Comparison of ENCODE assay signal across 8 cellular contexts in the genomic region with DNA sequence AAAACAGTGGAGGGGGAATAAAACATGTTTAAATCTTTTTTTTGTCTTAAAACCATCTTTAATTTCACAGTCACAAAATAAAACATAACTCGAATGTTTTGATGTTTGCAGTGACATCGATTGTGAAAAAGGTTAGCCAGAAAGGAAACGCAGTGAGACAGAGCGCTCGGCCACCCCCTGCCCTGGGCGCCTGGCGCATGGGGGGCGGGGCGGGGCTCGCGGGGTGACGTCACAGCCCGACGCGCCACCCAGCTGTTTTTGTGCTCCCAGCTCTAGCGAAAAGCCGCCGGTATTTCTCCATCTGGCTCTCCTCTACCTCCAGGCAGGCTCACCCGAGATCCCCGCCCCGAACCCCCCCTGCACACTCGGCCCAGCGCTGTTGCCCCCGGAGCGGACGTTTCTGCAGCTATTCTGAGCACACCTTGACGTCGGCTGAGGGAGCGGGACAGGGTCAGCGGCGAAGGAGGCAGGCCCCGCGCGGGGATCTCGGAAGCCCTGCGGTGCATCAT. TPM values are rescaled to one million over a fixed set of nuclear protein-coding genes. Genes with fewer than 3 reads are reported as not detected.
DNase-seq lines count a peak whose midpoint lies in the region; ATAC-seq and TF ChIP-seq lines count a peak whose summit lies in the region.

A gene (plus strand): TSS at position 255 of the 509 bp plus-strand sequence. CDS start 253 bp downstream, at position 508.

- H3K4me3 ChIP-seq in right cardiac atrium (ENCODE audit: low read length) (peak within 1 kb of the TSS; percentile 92), upper lobe of right lung (peak within 1 kb of the TSS; percentile 70)

- no peak for TF ChIP-seq CTCF in Calu3 (IDR thresholded peaks at IDR 0.05; ENCODE audit: unreplicated experiment)
- no peak for TF ChIP-seq CTCF in upper lobe of right lung (IDR thresholded peaks at IDR 0.05)

- no peaks in the 10 kb centered on the region for H3K27me3 Mint-ChIP-seq in Calu3 (ENCODE audit: unreplicated experiment)

- peak within 1 kb of the TSS; percentile 100 for H3K27ac ChIP-seq in right cardiac atrium (ENCODE audit: low read length)
- peak within 1 kb of the TSS; percentile 98 for H3K27ac ChIP-seq in upper lobe of right lung

- ATAC-seq in GM21576 (IDR thresholded peaks at IDR 0.05; ENCODE audit: unreplicated experiment) (peak; percentile 54), right cardiac atrium (peak; percentile 90 to 91), upper lobe of right lung (peak; percentile 81)

- H3K27ac Mint-ChIP-seq in Calu3 (ENCODE audit: unreplicated experiment): peak within 1 kb of the TSS; percentile 96

- CTCF ChIA-PET in Calu3 (lab: Charles Lee): no interaction called here

- H3K4me1 ChIP-seq in right cardiac atrium (ENCODE audit: control insufficient read depth, insufficient read depth, low read length) (peaks cover 3% of the 10 kb centered on the region), upper lobe of right lung (peaks cover 21% of the 10 kb centered on the region)

- intact Hi-C loops in Calu3 (cut with micrococcal nuclease; ENCODE audit: unreplicated experiment) (no loop called here), right cardiac atrium (cut with DNase I) (loop anchor here in 1 of 4 donors (10.0 kb wide), 1 partner anchor 58 kb away; no protein-coding TSS in a partner anchor), upper lobe of right lung (cut with DNase I) (no loop called here)

- H3K9me3 Mint-ChIP-seq in Calu3 (ENCODE audit: low read depth, unreplicated experiment): no peaks in the 10 kb centered on the region

- DNase-seq in Calu3 (peak; percentile 82), M059J (ENCODE audit: low read depth) (peak; percentile 79), T-helper 2 cell (peak; percentile 55 to 87 (median 77)), anterior cingulate cortex (lab: John Stamatoyannopoulos, UW) (peak in 57 of 58 donors; percentile 39 to 87 (median 77)), right cardiac atrium (peak; percentile 87 to 95 (median 95)), pulmonary artery endothelial cell (ENCODE audit: low read depth, low spot score) (no peak), upper lobe of right lung (peak; percentile 92)

- peaks cover 11% of the 10 kb centered on the region for H3K4me1 Mint-ChIP-seq in Calu3 (ENCODE audit: low read depth, unreplicated experiment)

- H3K36me3 Mint-ChIP-seq in Calu3 (ENCODE audit: insufficient read depth, unreplicated experiment): peaks cover 43% of the 10 kb centered on the region

- no TSS peak for BruUV-seq in Calu3 (replicated peaks; lab: Mats Ljungman, UMichigan)

- peaks cover 6% of the 10 kb centered on the region for H3K36me3 ChIP-seq in upper lobe of right lung

- H3K4me3 Mint-ChIP-seq in Calu3 (ENCODE audit: low read depth, unreplicated experiment): peak within 1 kb of the TSS; percentile 84

- H3K9me3 ChIP-seq in right cardiac atrium (ENCODE audit: control insufficient read depth, low read length) (no peaks in the 10 kb centered on the region), upper lobe of right lung (no peaks in the 10 kb centered on the region)

- H3K27me3 ChIP-seq in right cardiac atrium (ENCODE audit: control insufficient read depth, insufficient read depth) (no peaks in the 10 kb centered on the region), upper lobe of right lung (no peaks in the 10 kb centered on the region)

- WGBS in right cardiac atrium: under 1% methylated on average over 36 of the region's 36 CpGs

RNA-seq across cellular contexts. Expression of the gene that starts here (rescaled TPM):
- total RNA-seq in Calu3 (2022) (54.8 and 61.0 TPM in 2 replicates), right cardiac atrium (100 to 1,000 TPM; 212 to 302 (median 279) TPM), pulmonary artery endothelial cell (48.4 and 73.1 TPM in 2 replicates), upper lobe of right lung (114 TPM)
- 69.5 and 78.6 TPM in 2 replicates for total RNA-seq in M059J (2014; rRNA removed; shearing (Covaris generic))
- 208 TPM for polyA plus RNA-seq in right cardiac atrium
